In genomic region chr17:7408341-7408740, GRCh38 we compare ENCODE assay signal across 21 cellular contexts. TPM values are rescaled to one million over a fixed set of nuclear protein-coding genes. Genes with fewer than 3 reads are reported as not detected.
DNase-seq lines count a peak whose midpoint lies in the region; ATAC-seq lines count a peak whose summit lies in the region.
"Had no signal": no experiment of that assay in that cellular context is flagged by ENCODE, and none has a peak within 500 bp of the region (broad histone marks: within the 10 kb centered on the region; RNA-seq: fewer than 3 reads in every experiment).

No MANE protein-coding gene starts in this region.

- H2BK120ac ChIP-seq in neuronal stem cell (ENCODE audit: low read depth, low read length), result no peak overlapping the region

- H3K4me3 Mint-ChIP-seq in T-helper 17 cell, result peak overlapping the region; percentile 67
- H3K4me3 Mint-ChIP-seq in activated naive CD8-positive, alpha-beta T cell treated with anti-CD3 and anti-CD28 coated beads, Interleukin-2, amount 10 ng/mL, durations not matched to agents 7 days and 5 days, result no peak overlapping the region

- H2AFZ ChIP-seq in neuronal stem cell (ENCODE audit: low read length), result no peak overlapping the region
- H2AFZ ChIP-seq: hepatocyte had no signal

- peaks cover 2% of the 10 kb centered on the region for H3K36me3 Mint-ChIP-seq in T-helper 17 cell (ENCODE audit: low read depth)
- no peaks in the 10 kb centered on the region for H3K36me3 Mint-ChIP-seq in activated naive CD8-positive, alpha-beta T cell treated with anti-CD3 and anti-CD28 coated beads, Interleukin-2, amount 10 ng/mL, durations not matched to agents 7 days and 5 days
- H3K36me3 Mint-ChIP-seq: activated naive CD8-positive, alpha-beta T cell had no signal

- no CpG with 5 or more reads among the region's 49 CpGs for WGBS in neuronal stem cell (ENCODE audit: extremely low coverage in 2 of 2, insufficient read length in 2 of 2, insufficient replicate concordance in 1 of 2), 2 donors

- no peak overlapping the region for H3K9ac ChIP-seq in neuronal stem cell (ENCODE audit: low read depth, low read length, poor library complexity)

- no peaks in the 10 kb centered on the region for H3K9me3 Mint-ChIP-seq in activated naive CD8-positive, alpha-beta T cell treated with anti-CD3 and anti-CD28 coated beads, Interleukin-2, amount 10 ng/mL, durations not matched to agents 7 days and 5 days

- H2BK15ac ChIP-seq in neuronal stem cell (ENCODE audit: low read length), result no peak overlapping the region

- H2BK12ac ChIP-seq in neuronal stem cell (ENCODE audit: low read length), result no peak overlapping the region

- H3K36me3 ChIP-seq in neuronal stem cell (replicated peaks in 1 of 2; ENCODE audit: control insufficient read depth in 2 of 2, insufficient read depth in 2 of 2, low read length in 2 of 2), result peaks cover 31 to 57% of the 10 kb centered on the region in 2 donors
- H3K36me3 ChIP-seq: uterus had no signal

- H2BK5ac ChIP-seq in neuronal stem cell (ENCODE audit: low read length), result no peak overlapping the region

- H3K27me3 Mint-ChIP-seq in T-helper 17 cell, result no peaks in the 10 kb centered on the region
- peaks cover 11% of the 10 kb centered on the region for H3K27me3 Mint-ChIP-seq in activated naive CD8-positive, alpha-beta T cell treated with anti-CD3 and anti-CD28 coated beads, Interleukin-2, amount 10 ng/mL, durations not matched to agents 7 days and 5 days
- H3K27me3 Mint-ChIP-seq: activated naive CD8-positive, alpha-beta T cell had no signal

- peaks cover 12 to 22% of the 10 kb centered on the region in 2 donors for H3K4me1 ChIP-seq in neuronal stem cell (ENCODE audit: control insufficient read depth in 2 of 2, insufficient read depth in 1 of 2, low read depth in 1 of 2, low read length in 2 of 2)
- H3K4me1 ChIP-seq: uterus had no signal

- ATAC-seq in T-helper 17 cell, result no peak
- peak; percentile 4 for ATAC-seq in activated naive CD8-positive, alpha-beta T cell treated with anti-CD3 and anti-CD28 coated beads, Interleukin-2, amount 10 ng/mL, durations not matched to agents 7 days and 5 days (ENCODE audit: low read depth)
- no peak for ATAC-seq in GM18520 (IDR thresholded peaks at IDR 0.05; ENCODE audit: unreplicated experiment)
- ATAC-seq in GM19463 (IDR thresholded peaks at IDR 0.05; ENCODE audit: unreplicated experiment), result no peak
- ATAC-seq: left colon had no signal

- peak overlapping the region; percentile 80 for H3K23ac ChIP-seq in neuronal stem cell (ENCODE audit: low read depth, low read length, poor library complexity)

- H3K4me3 ChIP-seq in neuronal stem cell (ENCODE audit: low read length in 2 of 2), result no peak overlapping the region
- H3K4me3 ChIP-seq: hepatocyte, uterus had no signal

- no peak overlapping the region for H3K14ac ChIP-seq in neuronal stem cell (ENCODE audit: low read length)

- peak; percentile 35 for DNase-seq in activated CD4-positive, alpha-beta T cell treated with anti-CD3 and anti-CD28 coated beads, Interleukin-2, amount 50 U/mL, for 1 hour
- DNase-seq in activated CD4-positive, alpha-beta T cell treated with anti-CD3 and anti-CD28 coated beads for 4 hours, result no peak
- DNase-seq in T-helper 17 cell (no peak), neuronal stem cell (ENCODE audit: low spot score) (no peak), SKM-1 treated with dmso at 0.1 percent for 144 hours (lab: John Stamatoyannopoulos, UW; ENCODE audit: unreplicated experiment) (no peak)
- DNase-seq in activated naive CD8-positive, alpha-beta T cell treated with anti-CD3 and anti-CD28 coated beads, Interleukin-2, amount 10 ng/mL, durations not matched to agents 7 days and 5 days, result peak; percentile 54
- DNase-seq: activated CD4-positive, CD25-positive, alpha-beta regulatory T cell treated with anti-CD3 and anti-CD28 coated beads, Interleukin-2, amount 50 U/mL, for 72 hours; DND-41; KBM-7; NCI-H2029 treated with DMSO at 0.1 percent for 48 hours; NCI-H510A treated with DMSO at 0.1 percent for 48 hours; SHP77; uterus had no signal

- no peaks in the 10 kb centered on the region for H3K9me3 ChIP-seq in T-helper 17 cell (ENCODE audit: control insufficient read depth, low read length, poor library complexity, severe bottlenecking)
- peaks cover 0 to 2% of the 10 kb centered on the region in 2 donors for H3K9me3 ChIP-seq in neuronal stem cell (replicated peaks in 1 of 2; ENCODE audit: control insufficient read depth in 2 of 2, insufficient read depth in 1 of 2, low read depth in 1 of 2, low read length in 2 of 2)
- H3K9me3 ChIP-seq: uterus had no signal

- peaks cover 17% of the 10 kb centered on the region for H3K79me1 ChIP-seq in neuronal stem cell (ENCODE audit: low read depth, low read length)

- no peak overlapping the region for H3K4ac ChIP-seq in neuronal stem cell (ENCODE audit: low read length)

- no peak overlapping the region for H3K4me2 ChIP-seq in neuronal stem cell (ENCODE audit: insufficient read depth, low read length, poor library complexity, severe bottlenecking)
- H3K4me2 ChIP-seq: hepatocyte had no signal

- H3K4me1 Mint-ChIP-seq in T-helper 17 cell, result peaks cover 24% of the 10 kb centered on the region
- peaks cover 8% of the 10 kb centered on the region for H3K4me1 Mint-ChIP-seq in activated naive CD8-positive, alpha-beta T cell treated with anti-CD3 and anti-CD28 coated beads, Interleukin-2, amount 10 ng/mL, durations not matched to agents 7 days and 5 days

- H3K27ac Mint-ChIP-seq in T-helper 17 cell, result no peak overlapping the region
- H3K27ac Mint-ChIP-seq in activated naive CD8-positive, alpha-beta T cell treated with anti-CD3 and anti-CD28 coated beads, Interleukin-2, amount 10 ng/mL, durations not matched to agents 7 days and 5 days, result no peak overlapping the region
- H3K27ac Mint-ChIP-seq: activated naive CD8-positive, alpha-beta T cell; CD14-positive monocyte had no signal

- H4K91ac ChIP-seq in neuronal stem cell (ENCODE audit: low read depth, low read length, poor library complexity), result no peak overlapping the region

- H4K8ac ChIP-seq in neuronal stem cell (ENCODE audit: low read depth, low read length), result peak overlapping the region; percentile 4

- POLR2A ChIA-PET in activated naive CD8-positive, alpha-beta T cell treated with anti-CD3 and anti-CD28 coated beads, Interleukin-2, amount 10 ng/mL, durations not matched to agents 7 days and 5 days (lab: Charles Lee), result interaction anchor here (1.4 kb wide), 1 partner anchor 27 kb away, joined by 5 read pairs; the partner anchor contains the start of gene TMEM102

- H2AK5ac ChIP-seq in neuronal stem cell (ENCODE audit: low read depth, low read length), result no peak overlapping the region

- H3K18ac ChIP-seq in neuronal stem cell (ENCODE audit: low read length), result no peak overlapping the region

- no peaks in the 10 kb centered on the region for H3K27me3 ChIP-seq in neuronal stem cell (ENCODE audit: control insufficient read depth in 3 of 3, insufficient read depth in 3 of 3, low read depth in 1 of 3, low read length in 3 of 3)
- H3K27me3 ChIP-seq: hepatocyte, uterus had no signal

- no peak overlapping the region for H3K27ac ChIP-seq in neuronal stem cell (replicated peaks; ENCODE audit: low read length)
- H3K27ac ChIP-seq: hepatocyte, uterus had no signal

RNA-seq across cellular contexts. Expression of gene NLGN2, which starts 0.7 kb away (rescaled TPM):
- total RNA-seq in T-helper 17 cell, result 1 to 10 TPM; 5.1 to 6.5 TPM
- total RNA-seq in activated naive CD8-positive, alpha-beta T cell treated with anti-CD3 and anti-CD28 coated beads, Interleukin-2, amount 10 ng/mL, durations not matched to agents 7 days and 5 days, result 1 to 10 TPM; 8.0 to 8.7 TPM
- polyA plus RNA-seq in neuronal stem cell (2013, experiment 1 of 2), result 60.8 TPM
- polyA plus RNA-seq in neuronal stem cell (2013, experiment 2 of 2), result 59.8 TPM
- polyA plus RNA-seq: CD14-positive monocyte had no signal

RNA-seq across cellular contexts. Expression of gene TMEM256, which starts 4.4 kb away (rescaled TPM):
- total RNA-seq in T-helper 17 cell, result 10 to 100 TPM; 27.3 to 31.7 TPM
- 10 to 100 TPM; 52.9 to 55.6 TPM for total RNA-seq in activated naive CD8-positive, alpha-beta T cell treated with anti-CD3 and anti-CD28 coated beads, Interleukin-2, amount 10 ng/mL, durations not matched to agents 7 days and 5 days
- 255 TPM for polyA plus RNA-seq in neuronal stem cell (2013, experiment 1 of 2)
- 258 TPM for polyA plus RNA-seq in neuronal stem cell (2013, experiment 2 of 2)

RNA-seq across cellular contexts. Expression of gene SPEM1, which starts 11.8 kb away (rescaled TPM):
- not detected for total RNA-seq in T-helper 17 cell
- not detected for total RNA-seq in activated naive CD8-positive, alpha-beta T cell treated with anti-CD3 and anti-CD28 coated beads, Interleukin-2, amount 10 ng/mL, durations not matched to agents 7 days and 5 days
- polyA plus RNA-seq in neuronal stem cell (2013, experiment 1 of 2), result not detected
- polyA plus RNA-seq in neuronal stem cell (2013, experiment 2 of 2), result not detected
- total RNA-seq: bronchial epithelial cell, hepatocyte, left colon, osteocyte, uterus had no signal
- polyA plus RNA-seq: CD14-positive monocyte, hepatocyte had no signal

RNA-seq across cellular contexts. Expression of gene PLSCR3, which starts 14.0 kb away (rescaled TPM):
- total RNA-seq in T-helper 17 cell, result 100 to 1,000 TPM; 120 to 126 TPM
- 10 to 100 TPM; 79.3 to 82.1 TPM for total RNA-seq in activated naive CD8-positive, alpha-beta T cell treated with anti-CD3 and anti-CD28 coated beads, Interleukin-2, amount 10 ng/mL, durations not matched to agents 7 days and 5 days
- polyA plus RNA-seq in neuronal stem cell (2013, experiment 1 of 2), result 31.8 TPM
- polyA plus RNA-seq in neuronal stem cell (2013, experiment 2 of 2), result 30.0 TPM

RNA-seq across cellular contexts. Expression of gene SPEM2, which starts 17.1 kb away (rescaled TPM):
- not detected for total RNA-seq in T-helper 17 cell
- total RNA-seq in activated naive CD8-positive, alpha-beta T cell treated with anti-CD3 and anti-CD28 coated beads, Interleukin-2, amount 10 ng/mL, durations not matched to agents 7 days and 5 days, result not detected
- polyA plus RNA-seq in neuronal stem cell (2013, experiment 1 of 2), result 0.06 TPM
- 0.01 TPM for polyA plus RNA-seq in neuronal stem cell (2013, experiment 2 of 2)
- total RNA-seq: bronchial epithelial cell, hepatocyte, left colon, osteocyte, uterus had no signal
- polyA plus RNA-seq: CD14-positive monocyte, hepatocyte had no signal

Comparison
In these comparisons a context has a peak if more than half of its experiments do, and no peak if none do; other contexts are left out.
1. DNase-seq: peak in activated CD4-positive, alpha-beta T cell treated with anti-CD3 and anti-CD28 coated beads, Interleukin-2, amount 50 U/mL, for 1 hour (single experiment) and activated naive CD8-positive, alpha-beta T cell treated with anti-CD3 and anti-CD28 coated beads, Interleukin-2, amount 10 ng/mL, durations not matched to agents 7 days and 5 days (single experiment); none in activated CD4-positive, alpha-beta T cell treated with anti-CD3 and anti-CD28 coated beads for 4 hours (0 of 2), T-helper 17 cell (0 of 3), neuronal stem cell (single experiment) and SKM-1 treated with dmso at 0.1 percent for 144 hours (single experiment).